In the genomic region with DNA sequence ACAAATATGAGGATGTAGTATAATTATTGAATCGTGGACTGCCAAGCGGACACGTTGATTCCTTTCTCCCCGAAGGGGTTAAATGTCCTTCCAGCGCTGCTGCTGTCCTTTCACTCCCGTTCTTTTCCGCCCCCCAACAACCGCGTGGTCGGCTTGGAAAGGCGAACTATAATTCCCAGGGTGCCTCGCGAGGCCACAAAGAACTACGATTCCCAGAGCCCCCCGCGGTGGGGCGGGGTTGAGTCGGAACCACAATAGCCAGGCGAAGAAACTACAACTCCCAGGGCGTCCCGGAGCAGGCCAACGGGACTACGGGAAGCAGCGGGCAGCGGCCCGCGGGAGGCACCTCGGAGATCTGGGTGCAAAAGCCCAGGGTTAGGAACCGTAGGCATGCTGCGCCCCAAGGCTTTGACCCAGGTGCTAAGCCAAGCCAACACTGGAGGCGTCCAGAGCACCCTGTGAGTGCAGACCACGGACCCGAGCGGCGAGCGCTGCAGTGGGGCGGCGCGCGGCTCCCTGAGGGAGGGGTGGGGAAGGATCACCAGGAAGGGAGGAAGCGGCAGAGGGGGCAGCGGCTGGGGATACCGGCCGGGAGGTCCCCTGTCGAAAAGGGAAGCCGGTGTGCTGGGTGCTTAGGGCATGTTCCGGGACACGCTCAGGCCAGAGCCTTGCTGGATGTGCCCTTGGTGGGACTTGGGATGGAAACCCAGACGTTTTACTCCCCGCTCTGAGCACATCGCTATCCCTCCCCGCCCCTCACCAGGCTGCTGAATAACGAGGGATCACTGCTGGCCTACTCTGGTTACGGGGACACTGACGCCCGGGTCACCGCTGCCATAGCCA, we compare ENCODE assay signal across 1 cellular context.
TF ChIP-seq lines count a peak whose summit lies in the region.

LAMTOR2 (plus strand) TSS at position 283 of the 843 bp plus-strand sequence; CDS start at position 391, 108 bp downstream.

TF ChIP-seq in HCT116, 20 proteins besides CTCF, POLR2A, EP300 and RAD21 (continued from another document):
- TF ChIP-seq, protein P1, sequence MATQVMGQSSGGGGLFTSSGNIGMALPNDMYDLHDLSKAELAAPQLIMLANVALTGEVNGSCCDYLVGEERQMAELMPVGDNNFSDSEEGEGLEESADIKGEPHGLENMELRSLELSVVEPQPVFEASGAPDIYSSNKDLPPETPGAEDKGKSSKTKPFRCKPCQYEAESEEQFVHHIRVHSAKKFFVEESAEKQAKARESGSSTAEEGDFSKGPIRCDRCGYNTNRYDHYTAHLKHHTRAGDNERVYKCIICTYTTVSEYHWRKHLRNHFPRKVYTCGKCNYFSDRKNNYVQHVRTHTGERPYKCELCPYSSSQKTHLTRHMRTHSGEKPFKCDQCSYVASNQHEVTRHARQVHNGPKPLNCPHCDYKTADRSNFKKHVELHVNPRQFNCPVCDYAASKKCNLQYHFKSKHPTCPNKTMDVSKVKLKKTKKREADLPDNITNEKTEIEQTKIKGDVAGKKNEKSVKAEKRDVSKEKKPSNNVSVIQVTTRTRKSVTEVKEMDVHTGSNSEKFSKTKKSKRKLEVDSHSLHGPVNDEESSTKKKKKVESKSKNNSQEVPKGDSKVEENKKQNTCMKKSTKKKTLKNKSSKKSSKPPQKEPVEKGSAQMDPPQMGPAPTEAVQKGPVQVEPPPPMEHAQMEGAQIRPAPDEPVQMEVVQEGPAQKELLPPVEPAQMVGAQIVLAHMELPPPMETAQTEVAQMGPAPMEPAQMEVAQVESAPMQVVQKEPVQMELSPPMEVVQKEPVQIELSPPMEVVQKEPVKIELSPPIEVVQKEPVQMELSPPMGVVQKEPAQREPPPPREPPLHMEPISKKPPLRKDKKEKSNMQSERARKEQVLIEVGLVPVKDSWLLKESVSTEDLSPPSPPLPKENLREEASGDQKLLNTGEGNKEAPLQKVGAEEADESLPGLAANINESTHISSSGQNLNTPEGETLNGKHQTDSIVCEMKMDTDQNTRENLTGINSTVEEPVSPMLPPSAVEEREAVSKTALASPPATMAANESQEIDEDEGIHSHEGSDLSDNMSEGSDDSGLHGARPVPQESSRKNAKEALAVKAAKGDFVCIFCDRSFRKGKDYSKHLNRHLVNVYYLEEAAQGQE (IDR thresholded peaks at IDR 0.05; ENCODE audit: low read depth) = no peak
- TF ChIP-seq EGR1 (IDR thresholded peaks at IDR 0.05; ENCODE audit: low read depth) (no peak), ZFX (IDR thresholded peaks at IDR 0.05) (peak; percentile 71), SP1 (IDR thresholded peaks at IDR 0.05; ENCODE audit: low read depth) (no peak), SIN3A (IDR thresholded peaks at IDR 0.05; ENCODE audit: low read depth) (no peak), EZH2phosphoT487 (IDR thresholded peaks at IDR 0.05; ENCODE audit: borderline replicate concordance) (no peak), JUND (IDR thresholded peaks at IDR 0.05) (no peak), EZH2 (IDR thresholded peaks at IDR 0.05) (no peak), YY1 (IDR thresholded peaks at IDR 0.05; ENCODE audit: extremely low read depth, insufficient replicate concordance, low read depth, low read length) (peak; percentile 78), TCF7L2 (IDR thresholded peaks at IDR 0.05; ENCODE audit: borderline replicate concordance, extremely low read depth, insufficient read depth, insufficient read length) (peak; percentile 92), ELF1 (IDR thresholded peaks at IDR 0.05; ENCODE audit: borderline replicate concordance, low read depth) (no peak), POLR2AphosphoS5 (IDR thresholded peaks at IDR 0.05; ENCODE audit: low read depth, low read length) (peak; percentile 80), CEBPB (IDR thresholded peaks at IDR 0.05; ENCODE audit: low read depth) (no peak)
